Comparison of ENCODE assay signal across 8 cellular contexts in the genomic region with DNA sequence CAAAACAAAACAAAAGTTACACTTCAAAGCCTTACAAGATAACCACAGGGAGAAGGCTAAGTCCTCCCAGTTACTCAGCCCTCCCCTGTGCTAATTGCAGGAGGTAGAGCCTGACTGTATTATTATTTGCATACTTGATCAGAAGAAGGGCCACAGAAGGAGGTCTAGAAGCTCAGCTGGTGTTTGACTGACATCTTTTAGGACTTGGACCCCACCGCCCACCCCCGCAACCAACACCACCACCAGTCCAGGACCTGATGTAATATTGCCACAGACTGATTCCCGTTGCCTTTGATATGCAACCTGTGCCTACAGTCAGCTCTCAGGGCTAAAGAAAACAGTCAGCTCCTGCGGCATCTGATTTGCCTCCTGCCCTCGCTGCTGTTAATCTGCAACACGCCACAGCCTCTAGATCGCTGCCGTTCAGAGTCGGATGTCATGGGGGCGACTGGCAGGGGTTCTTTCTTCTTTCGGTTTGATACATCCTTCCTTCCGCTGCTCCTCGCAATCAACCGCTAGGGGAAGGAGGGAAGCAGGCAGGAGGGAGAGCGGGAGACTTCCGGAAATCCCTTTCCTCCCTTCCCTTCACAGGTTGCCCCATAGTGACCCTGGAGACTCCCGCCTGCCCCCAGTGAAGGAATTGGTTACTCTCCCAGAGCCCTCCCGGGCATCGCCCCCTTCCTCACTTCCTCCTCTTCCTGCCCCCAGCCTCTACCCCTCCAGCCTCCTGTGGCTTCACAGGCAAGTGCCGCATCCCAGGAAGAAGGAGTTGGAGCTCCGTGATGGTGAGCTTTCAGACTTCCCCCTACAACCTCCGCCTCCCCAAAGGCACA.
DNase-seq lines count a peak whose midpoint lies in the region; ATAC-seq and TF ChIP-seq lines count a peak whose summit lies in the region.

No MANE protein-coding gene starts in this region.

- H3K36me3 ChIP-seq in SJSA1 (no peaks in the 10 kb centered on the region), duodenal mucosa (ENCODE audit: control insufficient read depth in 1 of 2, insufficient read depth in 2 of 2, low read length in 2 of 2) (no peaks in the 10 kb centered on the region), stomach (no peaks in the 10 kb centered on the region)

- H3K27me3 ChIP-seq in SJSA1 (replicated peaks) (no peaks in the 10 kb centered on the region; the same call in 1 of the 2 replicates), duodenal mucosa (ENCODE audit: control insufficient read depth in 1 of 2, insufficient read depth in 2 of 2, low read length in 2 of 2) (no peaks in the 10 kb centered on the region), stomach (peaks cover 0 to 4% (median 0%) of the 10 kb centered on the region in 3 donors)

- TF ChIP-seq EP300 in stomach (IDR thresholded peaks at IDR 0.05), result no peak

- TF ChIP-seq CTCF in lower leg skin (IDR thresholded peaks at IDR 0.05) (no peak), stomach (IDR thresholded peaks at IDR 0.05) (peak in 5 of 7 experiments; percentile 7 to 30 (median 24))

- H3K4me1 ChIP-seq in SJSA1 (replicated peaks) (peaks cover 17% of the 10 kb centered on the region), duodenal mucosa (ENCODE audit: control insufficient read depth in 1 of 2, insufficient read depth in 2 of 2, low read length in 2 of 2) (peaks cover 0 to 9% of the 10 kb centered on the region in 2 donors), stomach (peaks cover 0 to 13% (median 11%) of the 10 kb centered on the region in 4 donors)

- peak overlapping the region; percentile 37 for H3K4me3 ChIP-seq in SJSA1
- H3K4me3 ChIP-seq in duodenal mucosa (ENCODE audit: low read depth in 1 of 2, low read length in 2 of 2), result peak overlapping the region; percentile 67 to 76
- no peak overlapping the region for H3K4me3 ChIP-seq in lower leg skin (ENCODE audit: low read depth, poor library complexity, severe bottlenecking)
- H3K4me3 ChIP-seq in stomach, result peak overlapping the region; percentile 41 to 55 (median 46)

- peak; percentile 77 for ATAC-seq in GM19351 (IDR thresholded peaks at IDR 0.05; ENCODE audit: unreplicated experiment)
- ATAC-seq in HG03378 (IDR thresholded peaks at IDR 0.05; ENCODE audit: unreplicated experiment), result peak; percentile 77

- H3K9ac ChIP-seq in duodenal mucosa (ENCODE audit: low read depth in 1 of 2, low read length in 2 of 2), result peak overlapping the region; percentile 18 to 35

- H3K27ac ChIP-seq in SJSA1 (no peak overlapping the region), duodenal mucosa (ENCODE audit: low read depth, low read length) (no peak overlapping the region), stomach (no peak overlapping the region)

- 3% methylated on average over 22 of the region's 22 CpGs for WGBS in lower leg skin, 2 donors
- 2 to 9% (median 7%) methylated on average over 20 to 22 of the region's 22 CpGs for WGBS in stomach, 5 donors

- intact Hi-C loops in lower leg skin (cut with DNase I; ENCODE audit: low total_unique reads) (no loop called here), stomach (cut with DNase I; ENCODE audit: low total_unique reads) (no loop called here)

- H3K9me3 ChIP-seq in SJSA1 (replicated peaks) (no peaks in the 10 kb centered on the region), duodenal mucosa (ENCODE audit: control insufficient read depth in 1 of 2, low read length in 2 of 2) (no peaks in the 10 kb centered on the region), stomach (no peaks in the 10 kb centered on the region)

- DNase-seq in DMS53 (lab: John Stamatoyannopoulos, UW), result peak; percentile 88
- DNase-seq in SJSA1 (ENCODE audit: low read depth in 1 of 2, low spot score in 2 of 2), result peak; percentile 60 to 70
- peak; percentile 19 to 87 for DNase-seq in lower leg skin (ENCODE audit: low spot score in 2 of 2)
- DNase-seq in stomach, result peak; percentile 26
- no peak for DNase-seq in NCI-H446 treated with DMSO at 0.1 percent for 48 hours (lab: John Stamatoyannopoulos, UW)

- TF ChIP-seq POLR2A in lower leg skin (IDR thresholded peaks at IDR 0.05), result no peak
- no peak for TF ChIP-seq POLR2A in stomach (IDR thresholded peaks at IDR 0.05)

Comparison
In these comparisons a context has a peak if more than half of its experiments do, and no peak if none do; other contexts are left out.
1. CTCF ChIP-seq: peak in stomach (5 of 7); none in lower leg skin (0 of 3).